Comparison of ENCODE assay signal across 16 cellular contexts in genomic region chrX:17160971-17161370, GRCh38.
DNase-seq lines count a peak whose midpoint lies in the region; ATAC-seq, FAIRE-seq and TF ChIP-seq lines count a peak whose summit lies in the region.
"Had no signal": no experiment of that assay in that cellular context is flagged by ENCODE, and none has a peak within 500 bp of the region (broad histone marks: within the 10 kb centered on the region; RNA-seq: fewer than 3 reads in every experiment).

No MANE protein-coding gene starts in this region.

- H3K4me2 ChIP-seq in A549 (no peak overlapping the region), GM23248 (ENCODE audit: unreplicated experiment) (no peak overlapping the region), mammary epithelial cell (ENCODE audit: insufficient read depth, low read depth, low read length) (no peak overlapping the region)

- H3F3A ChIP-seq in GM23248 (ENCODE audit: insufficient read depth), result no peaks in the 10 kb centered on the region

- H3K9me3 ChIP-seq in A549, result peaks cover 5% of the 10 kb centered on the region
- no peaks in the 10 kb centered on the region for H3K9me3 ChIP-seq in GM23248 (ENCODE audit: low read depth)
- H3K9me3 ChIP-seq in mammary epithelial cell (replicated peaks; ENCODE audit: insufficient read depth, low read length), result peaks cover 7% of the 10 kb centered on the region
- peaks cover 0 to 27% (median 0%) of the 10 kb centered on the region in 3 donors for H3K9me3 ChIP-seq in esophagus squamous epithelium
- H3K9me3 ChIP-seq: upper lobe of right lung had no signal

- no peaks in the 10 kb centered on the region for H3K27me3 ChIP-seq in GM23248 (replicated peaks; ENCODE audit: insufficient read depth)
- H3K27me3 ChIP-seq in mammary epithelial cell (ENCODE audit: insufficient read depth, low read length), result no peaks in the 10 kb centered on the region
- no peaks in the 10 kb centered on the region for H3K27me3 ChIP-seq in esophagus squamous epithelium
- H3K27me3 ChIP-seq: right lobe of liver, upper lobe of right lung had no signal

- no peaks in the 10 kb centered on the region for H3K9me2 ChIP-seq in GM23248 (ENCODE audit: insufficient read depth)

- TF ChIP-seq RAD21 in A549 (conservative IDR thresholded peaks at IDR 0.05 in 1 of 2, IDR thresholded peaks at IDR 0.05 in 1 of 2), result peak; percentile 54 to 66

- no peak for TF ChIP-seq EP300 in A549 (IDR thresholded peaks at IDR 0.05)

- TF ChIP-seq CTCF in A549 (IDR thresholded peaks at IDR 0.05), result peak; percentile 41
- TF ChIP-seq CTCF in mammary epithelial cell (conservative IDR thresholded peaks at IDR 0.05 in 1 of 2, IDR thresholded peaks at IDR 0.05 in 1 of 2; ENCODE audit: extremely low read depth in 1 of 2, insufficient read depth in 1 of 2, low read depth in 1 of 2, low read length in 2 of 2), result peak; percentile 21 to 39
- peak in 1 of 6 experiments; percentile 14 for TF ChIP-seq CTCF in esophagus squamous epithelium (IDR thresholded peaks at IDR 0.05)

- ATAC-seq in A549 (no peak), GM18519 (IDR thresholded peaks at IDR 0.05; ENCODE audit: low FRiP score, unreplicated experiment) (no peak), HG03095 (IDR thresholded peaks at IDR 0.05; ENCODE audit: unreplicated experiment) (no peak)
- ATAC-seq: activated T-cell treated with anti-CD3 and anti-CD28 coated beads, Interleukin-2, amount 50 U/mL, for 72 hours; right lobe of liver; upper lobe of right lung had no signal

- POLR2A ChIA-PET in A549 (lab: Yijun Ruan, JAX), result no interaction called here

- no peaks in the 10 kb centered on the region for H3K79me2 ChIP-seq in GM23248 (ENCODE audit: insufficient read depth)
- no peaks in the 10 kb centered on the region for H3K79me2 ChIP-seq in mammary epithelial cell (ENCODE audit: insufficient read depth, low read length)

- intact Hi-C loops in mammary epithelial cell (cut with micrococcal nuclease) (loop anchor here (1.0 to 10.0 kb wide), 3 partner anchors 214 to 529 kb away; partner anchors contain the start of gene NHS), esophagus squamous epithelium (cut with DNase I) (no loop called here)

- H2AFZ ChIP-seq in GM23248 (no peak overlapping the region), mammary epithelial cell (ENCODE audit: low read depth, low read length) (no peak overlapping the region)

- H3K9ac ChIP-seq in GM23248 (no peak overlapping the region), mammary epithelial cell (ENCODE audit: insufficient read depth, low read length) (no peak overlapping the region)

- in situ Hi-C loops in GM23248 (cut with MboI) (no loop called here), mammary epithelial cell (cut with MboI; ENCODE audit: low sequenced_read_pairs in 2 of 2) (no loop called here)

- no peaks in the 10 kb centered on the region for H3K4me1 ChIP-seq in A549
- no peaks in the 10 kb centered on the region for H3K4me1 ChIP-seq in GM23248 (ENCODE audit: insufficient read depth)
- H3K4me1 ChIP-seq in mammary epithelial cell (ENCODE audit: insufficient read depth, low read length), result no peaks in the 10 kb centered on the region
- no peaks in the 10 kb centered on the region for H3K4me1 ChIP-seq in esophagus squamous epithelium
- H3K4me1 ChIP-seq: right lobe of liver, upper lobe of right lung had no signal

- BruUV-seq in mammary epithelial cell (replicated peaks; lab: Mats Ljungman, UMichigan), result no TSS peak

- H3K36me3 ChIP-seq in GM23248 (ENCODE audit: low read depth) (no peaks in the 10 kb centered on the region), mammary epithelial cell (ENCODE audit: insufficient read depth, low read length) (no peaks in the 10 kb centered on the region), esophagus squamous epithelium (no peaks in the 10 kb centered on the region)
- H3K36me3 ChIP-seq: right lobe of liver, upper lobe of right lung had no signal

- DNase-seq in A549 (ENCODE audit: low read depth in 1 of 2, low spot score in 1 of 2), result peak; percentile 11 to 19
- DNase-seq in GM23248, result peak; percentile 8
- peak; percentile 21 for DNase-seq in NCI-H2171 treated with DMSO at 0.1 percent for 48 hours (lab: John Stamatoyannopoulos, UW)
- no peak for DNase-seq in mammary epithelial cell
- DNase-seq in NCI-H2107 (lab: John Stamatoyannopoulos, UW), result no peak
- no peak for DNase-seq in esophagus squamous epithelium (lab: John Stamatoyannopoulos, UW)
- DNase-seq: activated CD4-positive, alpha-beta T cell treated with anti-CD3 and anti-CD28 coated beads, Interleukin-2, amount 50 U/mL, for 4 hours; activated T-cell treated with anti-CD3 and anti-CD28 coated beads, Interleukin-2, amount 50 U/mL, for 72 hours; NCI-H2081 treated with DMSO at 0.1 percent for 48 hours; nephron progenitor cell; right lobe of liver; upper lobe of right lung had no signal

- CTCF ChIA-PET in A549 (lab: Yijun Ruan, JAX) (interaction anchor here (1.1 to 1.6 kb wide), 2 partner anchors 81 to 529 kb away, joined by 3 read pairs; no protein-coding TSS in a partner anchor), mammary epithelial cell (lab: Charles Lee; ENCODE audit: low non-redundant PET) (no interaction called here)

- dilution Hi-C loops in mammary epithelial cell (cut with HindIII; ENCODE audit: low sequenced_read_pairs), result no loop called here

- H4K20me1 ChIP-seq in GM23248 (ENCODE audit: insufficient read depth) (no peaks in the 10 kb centered on the region), mammary epithelial cell (ENCODE audit: insufficient read depth, low read length) (no peaks in the 10 kb centered on the region)

- WGBS in A549 (ENCODE audit: missing lambda C conversion rate), result 5% methylated on average over 1 of the region's 1 CpG
- WGBS in GM23248 (ENCODE audit: low coverage in 1 of 2, low lambda C conversion rate in 2 of 2, missing lambda C conversion rate in 2 of 2), 2 experiments, result 46 to 90% methylated on average over 1 of the region's 1 CpG
- 100% methylated on average over 1 of the region's 1 CpG for WGBS in mammary epithelial cell (ENCODE audit: low coverage, missing lambda C conversion rate)
- 80 to 100% methylated on average over 1 of the region's 1 CpG for WGBS in esophagus squamous epithelium, 2 donors

- TF ChIP-seq POLR2A in A549 (IDR thresholded peaks at IDR 0.05; ENCODE audit: low read length), result no peak
- no peak for TF ChIP-seq POLR2A in esophagus squamous epithelium (IDR thresholded peaks at IDR 0.05)

- H3K27ac ChIP-seq in A549 (no peak overlapping the region), GM23248 (no peak overlapping the region), mammary epithelial cell (ENCODE audit: insufficient read depth, low read depth, low read length) (no peak overlapping the region), esophagus squamous epithelium (no peak overlapping the region)
- H3K27ac ChIP-seq: right lobe of liver, upper lobe of right lung had no signal

- FAIRE-seq in A549 (lab: Jason Lieb, UNC), result peak; percentile 36
- FAIRE-seq: GM12892 had no signal

- H3K4me3 ChIP-seq in A549 (no peak overlapping the region), GM23248 (no peak overlapping the region), mammary epithelial cell (replicated peaks in 1 of 3; ENCODE audit: insufficient read depth in 1 of 3, low read depth in 2 of 3, low read length in 3 of 3) (no peak overlapping the region), esophagus squamous epithelium (no peak overlapping the region)
- H3K4me3 ChIP-seq: lung, right lobe of liver, upper lobe of right lung had no signal

TF ChIP-seq in A549, 52 proteins besides CTCF, POLR2A, EP300 and RAD21:
- TF ChIP-seq HOXB13 (CRISPR knock-in tag; IDR thresholded peaks at IDR 0.05; ENCODE audit: low read depth) (no peak), FOXS1 (CRISPR knock-in tag; IDR thresholded peaks at IDR 0.05) (no peak), MAZ (IDR thresholded peaks at IDR 0.05; ENCODE audit: borderline replicate concordance, low read depth, low read length) (no peak), BHLHE40 (IDR thresholded peaks at IDR 0.05; ENCODE audit: low read depth, low read length) (no peak), SMC3 (IDR thresholded peaks at IDR 0.05) (peak; percentile 39; the same call in 2 of the 3 replicates), USF2 (IDR thresholded peaks at IDR 0.05) (no peak), PBX3 (IDR thresholded peaks at IDR 0.05) (no peak)

Comparison
In these comparisons a context has a peak if more than half of its experiments do, and no peak if none do; other contexts are left out.
1. DNase-seq: peak in A549 (2 of 2), GM23248 (single experiment) and NCI-H2171 treated with DMSO at 0.1 percent for 48 hours (single experiment); none in mammary epithelial cell (single experiment), NCI-H2107 (single experiment) and esophagus squamous epithelium (single experiment).